In genomic region chr1:184953600-184954219, GRCh38 we compare ENCODE assay signal across 12 cellular contexts. TPM values are rescaled to one million over a fixed set of nuclear protein-coding genes. Genes with fewer than 3 reads are reported as not detected.
DNase-seq lines count a peak whose midpoint lies in the region; ATAC-seq, FAIRE-seq and TF ChIP-seq lines count a peak whose summit lies in the region.
"Had no signal": no experiment of that assay in that cellular context is flagged by ENCODE, and none has a peak within 500 bp of the region (broad histone marks: within the 10 kb centered on the region; RNA-seq: fewer than 3 reads in every experiment).

No MANE protein-coding gene starts in this region.

- no peaks in the 10 kb centered on the region; the same call in 2 of the 3 replicates for H3K79me2 ChIP-seq in K562 (ENCODE audit: control insufficient read depth, insufficient read depth, low read length)

- TF ChIP-seq POLR2A in K562 (conservative IDR thresholded peaks at IDR 0.05) = no peak
- no peak for TF ChIP-seq POLR2A in vagina (IDR thresholded peaks at IDR 0.05)

- intact Hi-C loops in K562 (cut with micrococcal nuclease) = no loop called here
- intact Hi-C loops in natural killer cell (cut with micrococcal nuclease) = no loop called here
- intact Hi-C loops in vagina (cut with DNase I) = no loop called here

- no TSS peak for BruUV-seq in K562 (replicated peaks; lab: Mats Ljungman, UMichigan)

- H3K9me3 ChIP-seq in K562 (replicated peaks; ENCODE audit: control insufficient read depth, insufficient read depth, low read depth, low read length) = no peaks in the 10 kb centered on the region
- H3K9me3 ChIP-seq in vagina = no peaks in the 10 kb centered on the region

- no peaks in the 10 kb centered on the region for H3K36me3 ChIP-seq in K562 (ENCODE audit: control insufficient read depth, insufficient read depth, low read length)
- H3K36me3 ChIP-seq in vagina = no peaks in the 10 kb centered on the region
- H3K36me3 ChIP-seq: cardiac muscle cell had no signal

- H3K27me3 ChIP-seq in K562 (ENCODE audit: control insufficient read depth in 2 of 2, insufficient read depth in 2 of 2, low read length in 2 of 2) (no peaks in the 10 kb centered on the region), vagina (no peaks in the 10 kb centered on the region)
- H3K27me3 ChIP-seq: cardiac muscle cell had no signal

- H3K9me3 Mint-ChIP-seq in natural killer cell = no peaks in the 10 kb centered on the region

- H3K36me3 Mint-ChIP-seq in natural killer cell = no peaks in the 10 kb centered on the region

- peak; percentile 86 for DNase-seq in Caki2 (ENCODE audit: low read depth)
- DNase-seq in HTR-8/SVneo (ENCODE audit: insufficient read length, low spot score) = peak; percentile 27
- no peak for DNase-seq in K562 (ENCODE audit: extremely low read depth in 1 of 4, low spot score in 3 of 4)
- no peak for DNase-seq in natural killer cell
- no peak for DNase-seq in KG1 (lab: John Stamatoyannopoulos, UW)
- DNase-seq in D721Med (ENCODE audit: insufficient read length, low spot score) = no peak
- DNase-seq in NCI-H146 treated with DMSO at 0.1 percent for 48 hours (lab: John Stamatoyannopoulos, UW; ENCODE audit: unreplicated experiment) = no peak
- DNase-seq in vagina (ENCODE audit: extremely low spot score in 2 of 2) = no peak
- DNase-seq: DMS79, NCI-H82, retina had no signal

- 0 out of 2 replicates have a peak, but pooled peaks cover 11% of the 10 kb centered on the region for H4K20me1 ChIP-seq in K562 (replicated peaks; ENCODE audit: control insufficient read depth, insufficient read depth, low read length)

- H3K4me1 Mint-ChIP-seq in natural killer cell = peaks cover 13 to 19% of the 10 kb centered on the region in 2 donors

- in situ Hi-C loops in Caki2 (cut with HindIII; ENCODE audit: low pct_unique_long_range_greater_than_20kb, low sequenced_read_pairs) = no loop called here
- in situ Hi-C loops in K562 (cut with MboI) = no loop called here

- no peak overlapping the region for H3K4me3 ChIP-seq in K562
- no peak overlapping the region for H3K4me3 ChIP-seq in vagina
- H3K4me3 ChIP-seq: cardiac muscle cell had no signal

- H3K27ac Mint-ChIP-seq in natural killer cell = peak overlapping the region; percentile 29 to 35

- POLR2A ChIA-PET in K562 (lab: Yijun Ruan, JAX) = no interaction called here

- CTCF ChIA-PET in K562 (lab: Yijun Ruan, JAX; ENCODE audit: low intra/inter-chr PET ratio) = no interaction called here

- no peak for TF ChIP-seq CTCF in K562 (IDR thresholded peaks at IDR 0.05 in 2 of 3, conservative IDR thresholded peaks at IDR 0.05 in 1 of 3; ENCODE audit: insufficient read depth in 2 of 3, low read depth in 1 of 3, low read length in 3 of 3)
- TF ChIP-seq CTCF in natural killer cell (IDR thresholded peaks at IDR 0.05) = no peak
- TF ChIP-seq CTCF in D721Med (IDR thresholded peaks at IDR 0.05; ENCODE audit: insufficient read depth, missing control alignments) = no peak
- TF ChIP-seq CTCF in vagina (IDR thresholded peaks at IDR 0.05) = no peak

- H3K27ac ChIP-seq in K562 (ENCODE audit: extremely low read depth, low read depth, low read length) (no peak overlapping the region), vagina (no peak overlapping the region)
- H3K27ac ChIP-seq: cardiac muscle cell had no signal

- no peaks in the 10 kb centered on the region for H3K27me3 Mint-ChIP-seq in natural killer cell (ENCODE audit: low read depth in 2 of 2)

- peaks cover 0 to 10% of the 10 kb centered on the region in 2 experiments; a peak in 3 of 5 replicates for H3K4me1 ChIP-seq in K562 (replicated peaks in 1 of 2; ENCODE audit: control insufficient read depth in 2 of 2, insufficient read depth in 2 of 2, low read length in 2 of 2)
- H3K4me1 ChIP-seq in vagina = peaks cover 25% of the 10 kb centered on the region

- no peak overlapping the region for H3K4me3 Mint-ChIP-seq in natural killer cell

- H3K4me2 ChIP-seq in K562 (ENCODE audit: insufficient read depth, low read length) = no peak overlapping the region

- FAIRE-seq in HTR-8/SVneo (lab: Jason Lieb, UNC) (no peak), K562 (lab: Jason Lieb, UNC) (no peak), D721Med (lab: Jason Lieb, UNC) (no peak)

- TF ChIP-seq RAD21 in K562 (CRISPR knock-in tag; conservative IDR thresholded peaks at IDR 0.05 in 1 of 2, IDR thresholded peaks at IDR 0.05 in 1 of 2) = no peak

- WGBS in K562 (ENCODE audit: insufficient coverage, low coverage, missing lambda C conversion rate) = 42% methylated on average over 6 of the region's 6 CpGs

- H3K9ac ChIP-seq in K562 (ENCODE audit: insufficient read depth in 1 of 2, low read depth in 2 of 2, low read length in 2 of 2) = no peak overlapping the region

- ATAC-seq in K562 (no peak), natural killer cell (peak; percentile 57 to 71 (median 63))

- H3K9me1 ChIP-seq in K562 (ENCODE audit: control insufficient read depth, insufficient read depth, low read length) = no peaks in the 10 kb centered on the region

- TF ChIP-seq EP300 in K562 (IDR thresholded peaks at IDR 0.05; ENCODE audit: low read length) = no peak

- H2AFZ ChIP-seq in K562 (ENCODE audit: low read depth, low read length) = no peak overlapping the region

TF ChIP-seq in K562, 482 proteins besides CTCF, POLR2A, EP300 and RAD21:
- TF ChIP-seq THRAP3 (IDR thresholded peaks at IDR 0.05; ENCODE audit: borderline replicate concordance) = no peak
- TF ChIP-seq AFF4 (CRISPR knock-in tag; IDR thresholded peaks at IDR 0.05) = 0 out of 2 replicates have a peak, but pooled peaks have one; percentile 8
- peak in 1 of 2 experiments; percentile 39; a peak in 2 of 4 replicates for TF ChIP-seq KDM1A (IDR thresholded peaks at IDR 0.05)
- peak; percentile 86 for TF ChIP-seq FOSL1 (tag; conservative IDR thresholded peaks at IDR 0.05)
- TF ChIP-seq ARID1B (IDR thresholded peaks at IDR 0.05) = 0 out of 2 replicates have a peak, but pooled peaks have one; percentile 9
- TF ChIP-seq ATF3 (IDR thresholded peaks at IDR 0.05) = peak; percentile 54; the same call in 1 of the 2 replicates
- TF ChIP-seq ATF3 (CRISPR knock-in tag; conservative IDR thresholded peaks at IDR 0.05) = no peak
- peak; percentile 31 for TF ChIP-seq MEIS2 (IDR thresholded peaks at IDR 0.05; ENCODE audit: partially characterized antibody)
- no peak for TF ChIP-seq ESRRA (IDR thresholded peaks at IDR 0.05; ENCODE audit: borderline replicate concordance, low read depth)

RNA-seq across cellular contexts. Expression of gene NIBAN1, which starts 20.6 kb away (rescaled TPM):
- 26.5 and 36.6 TPM in 2 replicates for total RNA-seq in Caki2 (2014; rRNA removed; shearing (Covaris generic); ENCODE audit: low replicate concordance)
- total RNA-seq in K562 (2011; cell fraction: chromatin; rRNA removed; ENCODE audit: low replicate concordance) = 5.4 and 20.3 TPM in 2 replicates
- 3.2 and 5.7 TPM in 2 replicates for total RNA-seq in K562 (2011; cell fraction: nucleolus; rRNA removed)
- total RNA-seq in K562 (2011; cell fraction: nucleoplasm; rRNA removed) = 10.4 and 16.7 TPM in 2 replicates
- total RNA-seq in K562 (2014; rRNA removed) = 16.2 and 17.8 TPM in 2 replicates
- total RNA-seq in K562 (2014; rRNA removed; fragmentation: Illumina TruSeq; extraction: Trizol) = 19.8 and 25.5 TPM in 2 replicates
- total RNA-seq in K562 (2015; rRNA removed; fragmentation: Illumina TruSeq; extraction: Trizol) = 15.3 and 15.9 TPM in 2 replicates
- 20.4 and 26.6 TPM in 2 replicates for total RNA-seq in K562 (2021)
- 1.5 and 2.6 TPM in 2 replicates for polyA plus RNA-seq in K562 (2011; rRNA removed)
- polyA plus RNA-seq in K562 (2011; cell fraction: cytosol; rRNA removed) = 0.73 and 1.7 TPM in 2 replicates
- polyA plus RNA-seq in K562 (2011; cell fraction: nucleus; rRNA removed) = 2.3 and 4.7 TPM in 2 replicates
- 12.0 and 48.0 TPM in 2 replicates for polyA plus RNA-seq in K562 (2012)
- polyA plus RNA-seq in K562 (2014; fragmentation: Illumina TruSeq; extraction: Trizol) = 19.3 and 20.3 TPM in 2 replicates
- 1 to 10 TPM; 3.5 TPM for polyA plus RNA-seq in K562 (2014; fragmentation: Nextera tagmentation; extraction: Ambion mirVana)
- polyA plus RNA-seq in K562 (2014; rRNA removed) = 12.4 and 16.2 TPM in 2 replicates
- polyA minus RNA-seq in K562 (2011; rRNA and poly(A)+ RNA removed) = 2.2 and 5.9 TPM in 2 replicates
- 1.3 and 2.1 TPM in 2 replicates for polyA minus RNA-seq in K562 (2011; cell fraction: cytosol; rRNA and poly(A)+ RNA removed)
- polyA minus RNA-seq in K562 (2011; cell fraction: nucleus; rRNA and poly(A)+ RNA removed) = 2.3 and 8.1 TPM in 2 replicates
- 10 to 100 TPM; 30.9 to 54.1 (median 31.0) TPM for total RNA-seq in natural killer cell
- total RNA-seq in vagina = 22.8 TPM

Comparison
In these comparisons a context has a peak if more than half of its experiments do, and no peak if none do; other contexts are left out.
1. DNase-seq: peak in Caki2 (single experiment) and HTR-8/SVneo (single experiment); none in K562 (0 of 4), natural killer cell (single experiment), KG1 (single experiment), D721Med (single experiment), NCI-H146 treated with DMSO at 0.1 percent for 48 hours (single experiment) and vagina (0 of 2).